Comparison of ENCODE assay signal across 23 cellular contexts in genomic region chr18:4208408-4208807, GRCh38.
DNase-seq lines count a peak whose midpoint lies in the region; ATAC-seq, FAIRE-seq and TF ChIP-seq lines count a peak whose summit lies in the region.
"Had no signal": no experiment of that assay in that cellular context is flagged by ENCODE, and none has a peak within 500 bp of the region (broad histone marks: within the 10 kb centered on the region; RNA-seq: fewer than 3 reads in every experiment).

No MANE protein-coding gene starts in this region.

- CTCF ChIA-PET in HepG2 (lab: Yijun Ruan, JAX; ENCODE audit: low intra/inter-chr PET ratio, low total read pairs), result no interaction called here
- CTCF ChIA-PET in H1 (lab: Charles Lee; ENCODE audit: partially characterized antibody), result interaction anchor here (0.9 to 2.1 kb wide), 4 partner anchors 10 to 102 kb away, joined by 3 to 7 read pairs (median 4); no protein-coding TSS in a partner anchor

- H3K79me2 ChIP-seq in HepG2 (ENCODE audit: insufficient read depth, low read length) (no peaks in the 10 kb centered on the region), H1 (ENCODE audit: control insufficient read depth in 1 of 2, insufficient read depth in 2 of 2, low read length in 2 of 2) (no peaks in the 10 kb centered on the region)

- H3K14ac ChIP-seq in H1 (ENCODE audit: insufficient read length), result no peak overlapping the region

- H3K27ac ChIP-seq in HepG2 (ENCODE audit: extremely low read length, insufficient read depth, low read length) (no peak overlapping the region), right lobe of liver (no peak overlapping the region), H1 (ENCODE audit: low read depth, low read length) (no peak overlapping the region), spleen (no peak overlapping the region)
- H3K27ac ChIP-seq: 22Rv1, BLaER1, C4-2B had no signal

- BruUV-seq in HepG2 (replicated peaks; lab: Mats Ljungman, UMichigan), result no TSS peak

- ATAC-seq in HepG2, result no peak
- no peak for ATAC-seq in right lobe of liver
- no peak for ATAC-seq in GM21528 (IDR thresholded peaks at IDR 0.05; ENCODE audit: low FRiP score, unreplicated experiment)
- ATAC-seq: GM23338 had no signal

- H3K23me2 ChIP-seq in H1 (ENCODE audit: low read depth, low read length), result no peaks in the 10 kb centered on the region; the same call in 1 of the 2 replicates

- H3K4me2 ChIP-seq in HepG2 (ENCODE audit: low read depth, low read length), result no peak overlapping the region
- H3K4me2 ChIP-seq in H1 (ENCODE audit: insufficient read depth in 1 of 2, low read depth in 2 of 2, low read length in 2 of 2), result no peak overlapping the region
- H3K4me2 ChIP-seq: BLaER1, GM23338 had no signal

- intact Hi-C loops in HepG2 (cut with micrococcal nuclease; ENCODE audit: unreplicated experiment) (no loop called here), right lobe of liver (cut with DNase I) (no loop called here), spleen (cut with DNase I; ENCODE audit: low total_unique reads) (no loop called here)

- no peak overlapping the region for H3K4ac ChIP-seq in H1 (replicated peaks; ENCODE audit: insufficient read length, low read depth, low read length)

- H2AFZ ChIP-seq in HepG2 (ENCODE audit: low read length) (no peak overlapping the region), H1 (ENCODE audit: low read length) (no peak overlapping the region)
- H2AFZ ChIP-seq: GM23338 had no signal

- H4K8ac ChIP-seq in H1 (ENCODE audit: extremely low read depth, insufficient read depth, low read length), result no peak overlapping the region

- H3K36me3 ChIP-seq in HepG2 (replicated peaks in 1 of 2; ENCODE audit: control insufficient read depth in 1 of 2, insufficient read depth in 2 of 2, low read length in 2 of 2), result no peaks in the 10 kb centered on the region
- H3K36me3 ChIP-seq in right lobe of liver, result no peaks in the 10 kb centered on the region
- H3K36me3 ChIP-seq in H1 (ENCODE audit: control insufficient read depth in 2 of 4, insufficient read depth in 4 of 4, low read length in 3 of 4), result no peaks in the 10 kb centered on the region
- no peaks in the 10 kb centered on the region for H3K36me3 ChIP-seq in spleen
- H3K36me3 ChIP-seq: BLaER1, HAP-1 had no signal

- TF ChIP-seq CTCF in HepG2 (CRISPR knock-in tag; IDR thresholded peaks at IDR 0.05) (no peak), right lobe of liver (IDR thresholded peaks at IDR 0.05) (no peak), H1 (IDR thresholded peaks at IDR 0.05; ENCODE audit: control extremely low read depth in 1 of 3, insufficient read depth in 1 of 3, low read depth in 1 of 3, low read length in 3 of 3) (no peak), spleen (IDR thresholded peaks at IDR 0.05 in 8 of 11, conservative IDR thresholded peaks at IDR 0.05 in 3 of 11) (no peak)

- no peak overlapping the region for H3K9ac ChIP-seq in HepG2 (ENCODE audit: insufficient read depth, low read depth, low read length)
- no peak overlapping the region for H3K9ac ChIP-seq in H1 (replicated peaks in 1 of 4; ENCODE audit: extremely low read depth in 1 of 4, low read depth in 3 of 4, low read length in 3 of 4)
- H3K9ac ChIP-seq: BLaER1 had no signal

- no peak overlapping the region for H2BK12ac ChIP-seq in H1 (ENCODE audit: low read depth, low read length)

- no peak overlapping the region for H3K23ac ChIP-seq in H1 (ENCODE audit: insufficient read length)

- no peak overlapping the region for H2AK5ac ChIP-seq in H1 (ENCODE audit: low read depth, low read length)

- TF ChIP-seq EP300 in HepG2 (IDR thresholded peaks at IDR 0.05; ENCODE audit: low read depth in 2 of 2, low read length in 2 of 2), result no peak
- TF ChIP-seq EP300 in HepG2 (CRISPR knock-in tag; IDR thresholded peaks at IDR 0.05; ENCODE audit: borderline replicate concordance), result no peak
- no peak for TF ChIP-seq EP300 in H1 (IDR thresholded peaks at IDR 0.05; ENCODE audit: borderline replicate concordance in 1 of 2, low read depth in 2 of 2, low read length in 2 of 2)

- H3K79me1 ChIP-seq in H1 (ENCODE audit: low read depth, low read length), result no peaks in the 10 kb centered on the region

- in situ Hi-C loops in HepG2 (cut with HindIII; ENCODE audit: extremely low pct_ligation_motif_present, low pct_unique_long_range_greater_than_20kb), result no loop called here

- no peak overlapping the region for H2BK15ac ChIP-seq in H1 (ENCODE audit: low read length)

- FAIRE-seq in HepG2 (lab: Jason Lieb, UNC), result no peak
- FAIRE-seq in H1 (lab: Jason Lieb, UNC), result no peak
- FAIRE-seq: A204.1, D721Med, G401.6, GM12892, H54 had no signal

- no peak overlapping the region for H3K18ac ChIP-seq in H1 (ENCODE audit: extremely low read depth, low read length)

- H2BK5ac ChIP-seq in H1 (ENCODE audit: low read depth, low read length), result 0 out of 2 replicates have a peak overlapping the region, but pooled peaks have one; percentile 45

- H4K20me1 ChIP-seq in HepG2 (ENCODE audit: insufficient read depth, low read length) (no peaks in the 10 kb centered on the region), H1 (replicated peaks in 1 of 2; ENCODE audit: control insufficient read depth in 1 of 2, insufficient read depth in 2 of 2, low read length in 2 of 2) (peaks cover 0 to 1% of the 10 kb centered on the region in 2 experiments)
- H4K20me1 ChIP-seq: BLaER1 had no signal

- H3K9me3 ChIP-seq in HepG2 (ENCODE audit: low read length) (no peaks in the 10 kb centered on the region), right lobe of liver (no peaks in the 10 kb centered on the region), H1 (ENCODE audit: insufficient read depth in 2 of 2, low read depth in 1 of 2, low read length in 1 of 2) (no peaks in the 10 kb centered on the region), spleen (peaks cover 0 to 6% (median 0%) of the 10 kb centered on the region in 8 donors)
- H3K9me3 ChIP-seq: BLaER1, HAP-1 had no signal

- TF ChIP-seq RAD21 in HepG2 (CRISPR knock-in tag; IDR thresholded peaks at IDR 0.05) (no peak), H1 (IDR thresholded peaks at IDR 0.05 in 1 of 2, conservative IDR thresholded peaks at IDR 0.05 in 1 of 2; ENCODE audit: low read depth in 2 of 2, low read length in 2 of 2) (no peak)

- TF ChIP-seq POLR2A in HepG2 (IDR thresholded peaks at IDR 0.05; ENCODE audit: insufficient read depth in 1 of 2, low read depth in 2 of 2, low read length in 2 of 2) (no peak), right lobe of liver (IDR thresholded peaks at IDR 0.05) (no peak), H1 (IDR thresholded peaks at IDR 0.05; ENCODE audit: control extremely low read depth in 1 of 2, low read depth in 2 of 2, low read length in 2 of 2) (no peak), spleen (IDR thresholded peaks at IDR 0.05) (no peak)

- no peak overlapping the region for H3K4me3 ChIP-seq in HepG2 (replicated peaks in 1 of 3; ENCODE audit: insufficient read depth in 1 of 3, low read depth in 2 of 3, low read length in 3 of 3)
- no peak overlapping the region for H3K4me3 ChIP-seq in right lobe of liver
- no peak overlapping the region for H3K4me3 ChIP-seq in H1 (ENCODE audit: extremely low read depth in 1 of 4, insufficient read depth in 2 of 4, low read depth in 3 of 4, low read length in 4 of 4)
- no peak overlapping the region for H3K4me3 ChIP-seq in spleen
- H3K4me3 ChIP-seq: BLaER1, GM23338, HAP-1 had no signal

- H3K4me1 ChIP-seq in HepG2 (ENCODE audit: insufficient read depth, low read length), result no peaks in the 10 kb centered on the region
- H3K4me1 ChIP-seq in right lobe of liver, result no peaks in the 10 kb centered on the region
- peaks cover 0 to 6% (median 3%) of the 10 kb centered on the region in 4 experiments; a peak in 4 of 7 replicates for H3K4me1 ChIP-seq in H1 (replicated peaks in 1 of 4; ENCODE audit: control insufficient read depth in 3 of 4, insufficient read depth in 4 of 4, low read length in 3 of 4)
- no peaks in the 10 kb centered on the region for H3K4me1 ChIP-seq in spleen

- DNase-seq in HepG2 (ENCODE audit: low spot score), result no peak
- DNase-seq in right lobe of liver, result no peak
- peak; percentile 70 for DNase-seq in NCI-H2171 treated with DMSO at 0.1 percent for 48 hours (lab: John Stamatoyannopoulos, UW)
- DNase-seq in H1 (ENCODE audit: low read depth in 1 of 2, low spot score in 2 of 2), result no peak
- no peak for DNase-seq in hippocampal formation (lab: John Stamatoyannopoulos, UW)
- no peak for DNase-seq in foreskin melanocyte
- no peak for DNase-seq in spleen
- DNase-seq: CD4-positive, CD25-positive, alpha-beta regulatory T cell; CD8-positive, alpha-beta memory T cell; DMS153; DND-41; HFFc6 had no signal

- 22% methylated on average over 1 of the region's 1 CpG for WGBS in HepG2 (ENCODE audit: low lambda C conversion rate)
- 67% methylated on average over 1 of the region's 1 CpG for WGBS in right lobe of liver (ENCODE audit: insufficient coverage, low coverage, low lambda C conversion rate, missing lambda C conversion rate)
- WGBS in H1 (ENCODE audit: extremely low coverage in 1 of 2, insufficient coverage in 1 of 2, insufficient read length in 1 of 2, insufficient replicate concordance in 2 of 2, low coverage in 1 of 2, low lambda C conversion rate in 2 of 2, missing lambda C conversion rate in 1 of 2), 2 experiments, result 94% methylated on average over 1 of the region's 1 CpG; no CpG with 5 or more reads in 1 of the 2 experiments
- WGBS in spleen, 5 donors, result 84 to 98% (median 85%) methylated on average over 1 of the region's 1 CpG

- no peak overlapping the region for H2BK120ac ChIP-seq in H1 (replicated peaks; ENCODE audit: low read depth, low read length)

- no peak overlapping the region for H3K56ac ChIP-seq in H1 (replicated peaks; ENCODE audit: insufficient read length, low read depth, low read length)

- H4K5ac ChIP-seq in H1 (ENCODE audit: insufficient read length, low read depth, low read length), result no peak overlapping the region

- no peaks in the 10 kb centered on the region for H3K27me3 ChIP-seq in HepG2 (ENCODE audit: control insufficient read depth in 1 of 2, insufficient read depth in 2 of 2, low read length in 2 of 2)
- H3K27me3 ChIP-seq in right lobe of liver, result no peaks in the 10 kb centered on the region
- H3K27me3 ChIP-seq in H1 (replicated peaks in 1 of 4; ENCODE audit: control insufficient read depth in 3 of 4, extremely low read depth in 1 of 4, insufficient read depth in 3 of 4, low read length in 3 of 4), result no peaks in the 10 kb centered on the region
- H3K27me3 ChIP-seq in spleen (replicated peaks in 1 of 7), result no peaks in the 10 kb centered on the region
- H3K27me3 ChIP-seq: BLaER1 had no signal

- H4K91ac ChIP-seq in H1 (replicated peaks; ENCODE audit: insufficient read length, low read length), result no peak overlapping the region

- POLR2A ChIA-PET in HepG2 (lab: Yijun Ruan, JAX), result no interaction called here
- POLR2A ChIA-PET in H1 (lab: Charles Lee; ENCODE audit: partially characterized antibody), result interaction anchor here (1.1 kb wide), 1 partner anchor 26 kb away, joined by 3 read pairs; no protein-coding TSS in a partner anchor

- no peak overlapping the region for H2BK20ac ChIP-seq in H1 (ENCODE audit: low read length)

TF ChIP-seq in HepG2, 621 proteins besides CTCF, POLR2A, EP300 and RAD21 (continues in another document):
- TF ChIP-seq CEBPB (IDR thresholded peaks at IDR 0.05; ENCODE audit: borderline replicate concordance, low read depth, low read length), result peak; percentile 63

TF ChIP-seq in H1, 55 proteins besides CTCF, POLR2A, EP300 and RAD21:
- TF ChIP-seq CEBPB (IDR thresholded peaks at IDR 0.05; ENCODE audit: low read depth, low read length) (peak; percentile 92), RBBP5 (IDR thresholded peaks at IDR 0.05; ENCODE audit: borderline replicate concordance, low read depth, low read length) (no peak)

Comparison
In these comparisons a context has a peak if more than half of its experiments do, and no peak if none do; other contexts are left out.
1. Of the 41 proteins assayed by ChIP-seq in both HepG2 and H1: peak only in HepG2: none; only in H1: none; in both: CEBPB; in neither: 40.